13 cellular contexts compared by ENCODE assay signal in genomic region chr2:58633576-58634365, GRCh38.
DNase-seq lines count a peak whose midpoint lies in the region; ATAC-seq and TF ChIP-seq lines count a peak whose summit lies in the region.
"Had no signal": no experiment of that assay in that cellular context is flagged by ENCODE, and none has a peak within 500 bp of the region (broad histone marks: within the 10 kb centered on the region; RNA-seq: fewer than 3 reads in every experiment).

No MANE protein-coding gene starts in this region.

- H2AFZ ChIP-seq in H9 (ENCODE audit: low read length) (no peak overlapping the region), SK-N-SH (ENCODE audit: low read depth) (no peak overlapping the region), smooth muscle cell (ENCODE audit: low read depth) (no peak overlapping the region)

- no peak overlapping the region for H3K4ac ChIP-seq in H9 (ENCODE audit: low read depth, low read length)

- TF ChIP-seq CTCF in H9 (conservative IDR thresholded peaks at IDR 0.05) (no peak), SK-N-SH (IDR thresholded peaks at IDR 0.05) (no peak), fibroblast of mammary gland (conservative IDR thresholded peaks at IDR 0.05; ENCODE audit: control insufficient read depth, insufficient read depth, low read depth, low read length) (no peak), smooth muscle cell (IDR thresholded peaks at IDR 0.05; ENCODE audit: borderline replicate concordance, insufficient read depth, poor library complexity, severe bottlenecking) (no peak), tibial nerve (IDR thresholded peaks at IDR 0.05) (no peak), gastrocnemius medialis (IDR thresholded peaks at IDR 0.05 in 4 of 5, conservative IDR thresholded peaks at IDR 0.05 in 1 of 5) (no peak)

- in situ Hi-C loops in gastrocnemius medialis (cut with MboI; ENCODE audit: low sequenced_read_pairs in 4 of 4), result no loop called here

- no peak for TF ChIP-seq EP300 in SK-N-SH (IDR thresholded peaks at IDR 0.05; ENCODE audit: borderline replicate concordance in 1 of 2, low read depth in 1 of 2, low read length in 1 of 2)
- no peak for TF ChIP-seq EP300 in tibial nerve (IDR thresholded peaks at IDR 0.05)

- H3K4me2 ChIP-seq in H9 (ENCODE audit: insufficient read depth, insufficient read length, low read length), result no peak overlapping the region
- no peak overlapping the region for H3K4me2 ChIP-seq in SK-N-SH
- H3K4me2 ChIP-seq in smooth muscle cell, result no peak overlapping the region

- no peaks in the 10 kb centered on the region for H3K9me3 Mint-ChIP-seq in H9
- H3K9me3 Mint-ChIP-seq: activated CD4-positive, alpha-beta memory T cell treated with anti-CD3 and anti-CD28 coated beads for 36 hours had no signal

- no peak overlapping the region for H3K14ac ChIP-seq in H9 (ENCODE audit: insufficient read depth, low read length)

- no peak overlapping the region for H2BK15ac ChIP-seq in H9 (ENCODE audit: low read depth, low read length)

- H2AK5ac ChIP-seq in H9 (ENCODE audit: insufficient read length, low read length), result no peak overlapping the region

- H3K4me3 ChIP-seq in SK-N-SH (ENCODE audit: low read depth in 2 of 2, low read length in 1 of 2) (no peak overlapping the region), fibroblast of mammary gland (ENCODE audit: control insufficient read depth, low read depth, low read length) (no peak overlapping the region), smooth muscle cell (no peak overlapping the region), tibial nerve (no peak overlapping the region), gastrocnemius medialis (no peak overlapping the region)
- H3K4me3 ChIP-seq: suprapubic skin had no signal

- H3K9me2 ChIP-seq in SK-N-SH, result no peaks in the 10 kb centered on the region

- H3K23me2 ChIP-seq in H9 (ENCODE audit: insufficient read length, low read depth, low read length, poor library complexity, severe bottlenecking), result no peaks in the 10 kb centered on the region

- no peak overlapping the region for H3K4me3 Mint-ChIP-seq in H9
- H3K4me3 Mint-ChIP-seq: activated CD4-positive, alpha-beta memory T cell treated with anti-CD3 and anti-CD28 coated beads for 36 hours had no signal

- no peak overlapping the region for H3K9ac ChIP-seq in H9 (ENCODE audit: extremely low read depth, insufficient read length, low read length)
- no peak overlapping the region for H3K9ac ChIP-seq in SK-N-SH
- H3K9ac ChIP-seq in smooth muscle cell (ENCODE audit: low read depth), result no peak overlapping the region

- TF ChIP-seq POLR2A in tibial nerve (IDR thresholded peaks at IDR 0.05) (no peak), gastrocnemius medialis (IDR thresholded peaks at IDR 0.05) (no peak)

- peak overlapping the region; percentile 29 to 88 (median 53); a peak in 5 of 7 replicates for H3K27ac Mint-ChIP-seq in H9
- H3K27ac Mint-ChIP-seq: activated CD4-positive, alpha-beta memory T cell treated with anti-CD3 and anti-CD28 coated beads for 36 hours had no signal

- H3K27ac ChIP-seq in H9 (ENCODE audit: insufficient read length, low read depth, low read length), result no peak overlapping the region
- no peak overlapping the region for H3K27ac ChIP-seq in SK-N-SH (ENCODE audit: low read depth in 2 of 2, low read length in 1 of 2)
- peak overlapping the region; percentile 76 for H3K27ac ChIP-seq in smooth muscle cell (ENCODE audit: low read depth)
- no peak overlapping the region for H3K27ac ChIP-seq in tibial nerve
- H3K27ac ChIP-seq in gastrocnemius medialis, result no peak overlapping the region
- H3K27ac ChIP-seq: suprapubic skin had no signal

- intact Hi-C loops in gastrocnemius medialis (cut with DNase I; ENCODE audit: low total_unique reads), result no loop called here
- intact Hi-C loops in posterior cingulate gyrus (cut with DNase I), result no loop called here

- H2BK20ac ChIP-seq in H9 (ENCODE audit: low read depth, low read length, poor library complexity, severe bottlenecking), result no peak overlapping the region

- no peaks in the 10 kb centered on the region for H3K79me1 ChIP-seq in H9 (ENCODE audit: insufficient read depth, low read depth, low read length, poor library complexity, severe bottlenecking)

- TF ChIP-seq RAD21 in SK-N-SH (IDR thresholded peaks at IDR 0.05; ENCODE audit: low read length), result no peak

- no peak overlapping the region for H2BK120ac ChIP-seq in H9 (ENCODE audit: low read depth, low read length, poor library complexity, severe bottlenecking)

- ATAC-seq in GM19035 (IDR thresholded peaks at IDR 0.05; ENCODE audit: unreplicated experiment), result no peak
- ATAC-seq in gastrocnemius medialis, result no peak

- H4K20me1 ChIP-seq in H9 (ENCODE audit: control insufficient read depth, insufficient read depth, insufficient read length), result no peaks in the 10 kb centered on the region
- H4K20me1 ChIP-seq in SK-N-SH (ENCODE audit: insufficient read depth), result no peaks in the 10 kb centered on the region
- H4K20me1 ChIP-seq in smooth muscle cell (ENCODE audit: low read depth), result no peaks in the 10 kb centered on the region

- H3K4me1 ChIP-seq in H9 (ENCODE audit: insufficient read depth, low read length) (peaks cover under 1% of the 10 kb centered on the region), SK-N-SH (ENCODE audit: control insufficient read depth in 1 of 2, insufficient read depth in 2 of 2, low read depth in 1 of 2, low read length in 1 of 2) (peaks cover 0 to 2% of the 10 kb centered on the region in 2 experiments; a peak in 1 of 4 replicates), smooth muscle cell (ENCODE audit: low read depth) (peaks cover 14% of the 10 kb centered on the region), tibial nerve (no peaks in the 10 kb centered on the region), gastrocnemius medialis (no peaks in the 10 kb centered on the region)
- H3K4me1 ChIP-seq: suprapubic skin had no signal

- H3K36me3 Mint-ChIP-seq in H9 (ENCODE audit: insufficient read depth in 1 of 3, low read depth in 3 of 3), result no peaks in the 10 kb centered on the region
- H3K36me3 Mint-ChIP-seq: activated CD4-positive, alpha-beta memory T cell treated with anti-CD3 and anti-CD28 coated beads for 36 hours had no signal

- H3K56ac ChIP-seq in H9 (ENCODE audit: insufficient read length, low read depth, low read length), result no peak overlapping the region

- H3K18ac ChIP-seq in H9 (ENCODE audit: insufficient read length, low read depth, low read length), result no peak overlapping the region

- H3K23ac ChIP-seq in H9 (ENCODE audit: insufficient read length, low read depth, low read length), result no peak overlapping the region

- H3K36me3 ChIP-seq in SK-N-SH (replicated peaks in 1 of 2; ENCODE audit: control insufficient read depth in 1 of 2, insufficient read depth in 2 of 2, low read length in 1 of 2), result no peaks in the 10 kb centered on the region
- H3K36me3 ChIP-seq in smooth muscle cell (ENCODE audit: low read depth), result no peaks in the 10 kb centered on the region
- H3K36me3 ChIP-seq in tibial nerve, result no peaks in the 10 kb centered on the region
- H3K36me3 ChIP-seq in gastrocnemius medialis, result no peaks in the 10 kb centered on the region
- H3K36me3 ChIP-seq: suprapubic skin had no signal

- H3K4me1 Mint-ChIP-seq in H9, result peaks cover 34 to 39% of the 10 kb centered on the region in 2 experiments

- no peaks in the 10 kb centered on the region for H3F3A ChIP-seq in SK-N-SH (replicated peaks; ENCODE audit: insufficient read depth)
- H3F3A ChIP-seq in smooth muscle cell (ENCODE audit: low read depth), result no peaks in the 10 kb centered on the region

- H3T11ph ChIP-seq in H9 (ENCODE audit: low read length), result no peak overlapping the region

- H3K79me2 ChIP-seq in H9 (ENCODE audit: insufficient read depth, low read length) (no peaks in the 10 kb centered on the region), SK-N-SH (ENCODE audit: insufficient read depth) (no peaks in the 10 kb centered on the region), smooth muscle cell (ENCODE audit: low read depth) (no peaks in the 10 kb centered on the region)

- CTCF ChIA-PET in SK-N-SH (lab: Yijun Ruan, JAX), result no interaction called here

- H4K91ac ChIP-seq in H9 (ENCODE audit: insufficient read length, low read depth, low read length), result no peak overlapping the region

- no peak for DNase-seq in H9
- no peak for DNase-seq in SK-N-SH
- DNase-seq in fibroblast of mammary gland (ENCODE audit: low read depth), result peak; percentile 44
- DNase-seq in smooth muscle cell (lab: John Stamatoyannopoulos, UW; ENCODE audit: unreplicated experiment), result no peak
- DNase-seq in tibial nerve (ENCODE audit: low spot score in 2 of 2), result no peak
- no peak for DNase-seq in gastrocnemius medialis
- no peak for DNase-seq in posterior cingulate gyrus
- DNase-seq: activated CD4-positive, alpha-beta memory T cell treated with anti-CD3 and anti-CD28 coated beads for 36 hours; activated gamma-delta T cell treated with Interleukin-2 at 50 U/mL for 16 hours; retina; T-helper 2 cell had no signal

- no peaks in the 10 kb centered on the region for H3K9me3 ChIP-seq in H9 (ENCODE audit: control insufficient read depth, low read depth, low read length)
- no peaks in the 10 kb centered on the region for H3K9me3 ChIP-seq in SK-N-SH
- no peaks in the 10 kb centered on the region for H3K9me3 ChIP-seq in smooth muscle cell (replicated peaks; ENCODE audit: low read depth)
- H3K9me3 ChIP-seq in tibial nerve, result no peaks in the 10 kb centered on the region
- no peaks in the 10 kb centered on the region for H3K9me3 ChIP-seq in gastrocnemius medialis
- H3K9me3 ChIP-seq: suprapubic skin had no signal

- H3K27me3 ChIP-seq in H9 (ENCODE audit: insufficient read depth, low read length) (no peaks in the 10 kb centered on the region), SK-N-SH (ENCODE audit: insufficient read depth) (no peaks in the 10 kb centered on the region), smooth muscle cell (ENCODE audit: low read depth) (no peaks in the 10 kb centered on the region), tibial nerve (no peaks in the 10 kb centered on the region), gastrocnemius medialis (no peaks in the 10 kb centered on the region)
- H3K27me3 ChIP-seq: suprapubic skin had no signal

- WGBS in H9 (ENCODE audit: extremely low coverage, insufficient read length, low lambda C conversion rate), result no CpG with 5 or more reads among the region's 3 CpGs
- WGBS in SK-N-SH (ENCODE audit: low lambda C conversion rate), result 5% methylated on average over 3 of the region's 3 CpGs
- WGBS in smooth muscle cell (ENCODE audit: low lambda C conversion rate), result 11% methylated on average over 3 of the region's 3 CpGs
- WGBS in tibial nerve, 2 donors, result 28 to 35% methylated on average over 3 of the region's 3 CpGs

- H2BK5ac ChIP-seq in H9 (ENCODE audit: insufficient read length, low read length), result no peak overlapping the region

- no peaks in the 10 kb centered on the region for H3K27me3 Mint-ChIP-seq in H9 (ENCODE audit: low read depth)
- H3K27me3 Mint-ChIP-seq: activated CD4-positive, alpha-beta memory T cell treated with anti-CD3 and anti-CD28 coated beads for 36 hours had no signal

- POLR2A ChIA-PET in SK-N-SH (lab: Yijun Ruan, JAX), result no interaction called here

- H4K8ac ChIP-seq in H9 (replicated peaks; ENCODE audit: insufficient read length, low read depth, low read length), result no peak overlapping the region

- no peak overlapping the region for H4K5ac ChIP-seq in H9 (ENCODE audit: insufficient read length, low read depth, low read length)

- no peak overlapping the region for H2BK12ac ChIP-seq in H9 (ENCODE audit: insufficient read length, low read depth, low read length)
